Comparison of ENCODE assay signal across 3 cellular contexts in genomic region chr12:103762473-103762872, GRCh38.
"Had no signal": no experiment of that assay in that cellular context is flagged by ENCODE, and none has a peak within 500 bp of the region (broad histone marks: within the 10 kb centered on the region; RNA-seq: fewer than 3 reads in every experiment).

No MANE protein-coding gene starts in this region.

- ATAC-seq: GM12878 had no signal

- DNase-seq: GDM1, GF-D8 had no signal

- H3K4me3 ChIP-seq: GM12878 had no signal
